Comparison of ENCODE assay signal across 33 cellular contexts in the genomic region with DNA sequence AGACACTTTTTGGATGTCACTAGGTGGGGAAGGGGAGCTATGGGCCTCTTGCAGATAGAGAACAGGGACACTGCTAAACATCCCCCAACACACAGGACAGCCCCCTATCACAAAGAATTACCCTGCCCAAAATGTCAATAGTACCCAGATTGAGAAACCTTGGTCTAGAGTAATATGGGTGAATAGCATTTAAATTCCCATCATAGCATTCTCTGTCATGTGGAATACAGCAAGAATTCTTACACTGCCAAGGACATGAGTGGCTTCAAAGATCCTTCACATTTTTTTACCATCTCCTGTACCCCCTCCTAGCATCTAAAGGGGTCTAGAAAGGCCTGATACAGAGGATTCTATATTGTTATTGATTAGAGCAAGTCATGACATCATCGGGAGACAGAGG.
"Had no signal": no experiment of that assay in that cellular context is flagged by ENCODE, and none has a peak within 500 bp of the region (broad histone marks: within the 10 kb centered on the region; RNA-seq: fewer than 3 reads in every experiment).

No MANE protein-coding gene starts in this region.

- H3K4me1 ChIP-seq: ascending aorta had no signal

- H3K27ac ChIP-seq: ascending aorta, cardiac muscle cell, VCaP had no signal

- H3K27me3 ChIP-seq: ascending aorta had no signal

- ATAC-seq: activated CD8-positive, alpha-beta T cell treated with anti-CD3 and anti-CD28 coated beads for 36 hours; activated naive CD4-positive, alpha-beta T cell treated with anti-CD3 and anti-CD28 coated beads, Interleukin-2, amount 50 U/mL, for 72 hours; activated T-cell treated with anti-CD3 and anti-CD28 coated beads, Interleukin-2, amount 50 U/mL, for 4 hours; activated T-cell treated with anti-CD3 and anti-CD28 coated beads, Interleukin-2, amount 50 U/mL, for 72 hours; activated T-helper 17 cell treated with anti-CD3 and anti-CD28 coated beads, Interleukin-2, amount 50 U/mL, for 72 hours had no signal

- H3K9me3 ChIP-seq: ascending aorta had no signal

- DNase-seq: activated B cell treated with CpG ODN at 0.5 μM for 24 hours; activated CD4-positive, alpha-beta memory T cell treated with anti-CD3 and anti-CD28 coated beads for 36 hours; activated CD4-positive, alpha-beta T cell treated with anti-CD3 and anti-CD28 coated beads for 4 hours; activated CD4-positive, alpha-beta T cell treated with anti-CD3 and anti-CD28 coated beads, Interleukin-2, amount 10 ng/mL, durations not matched to agents 24 days and 14 days; activated CD4-positive, alpha-beta T cell treated with anti-CD3 and anti-CD28 coated beads, Interleukin-2, amount 50 U/mL, for 1 hour; activated CD4-positive, alpha-beta T cell treated with anti-CD3 and anti-CD28 coated beads, Interleukin-2, amount 50 U/mL, for 4 hours; activated CD4-positive, CD25-positive, alpha-beta regulatory T cell treated with anti-CD3 and anti-CD28 coated beads, Interleukin-2, amount 50 U/mL, for 72 hours; activated CD8-positive, alpha-beta memory T cell treated with anti-CD3 and anti-CD28 coated beads, Interleukin-2, amount 50 U/mL, for 4 hours; activated CD8-positive, alpha-beta T cell treated with anti-CD3 and anti-CD28 coated beads for 36 hours; activated effector memory CD4-positive, alpha-beta T cell treated with anti-CD3 and anti-CD28 coated beads, Interleukin-2, amount 50 U/mL, for 16 hours; activated gamma-delta T cell treated with Interleukin-2 at 50 U/mL for 16 hours; activated naive CD4-positive, alpha-beta T cell; activated naive CD4-positive, alpha-beta T cell treated with anti-CD3 and anti-CD28 coated beads for 36 hours; activated naive CD4-positive, alpha-beta T cell treated with anti-CD3 and anti-CD28 coated beads, Interleukin-2, amount 50 U/mL, for 16 hours; activated naive CD8-positive, alpha-beta T cell treated with anti-CD3 and anti-CD28 coated beads for 36 hours; activated T-cell treated with anti-CD3 and anti-CD28 coated beads for 4 hours; activated T-cell treated with anti-CD3 and anti-CD28 coated beads, Interleukin-2, amount 50 U/mL, for 1 hour; activated T-cell treated with anti-CD3 and anti-CD28 coated beads, Interleukin-2, amount 50 U/mL, for 4 hours; activated T-cell treated with anti-CD3 and anti-CD28 coated beads, Interleukin-2, amount 50 U/mL, for 72 hours; amygdala; anterior cingulate cortex; caudate nucleus; cerebellar nuclear complex; T-helper 1 cell; T-helper 2 cell; T-helper 9 cell had no signal

- H3K36me3 ChIP-seq: ascending aorta, cardiac muscle cell had no signal

- H3K4me3 ChIP-seq: ascending aorta, cardiac muscle cell had no signal

- FAIRE-seq: bronchial epithelial cell, TTC549 had no signal
